Comparison of ENCODE assay signal across 8 cellular contexts in the genomic region with DNA sequence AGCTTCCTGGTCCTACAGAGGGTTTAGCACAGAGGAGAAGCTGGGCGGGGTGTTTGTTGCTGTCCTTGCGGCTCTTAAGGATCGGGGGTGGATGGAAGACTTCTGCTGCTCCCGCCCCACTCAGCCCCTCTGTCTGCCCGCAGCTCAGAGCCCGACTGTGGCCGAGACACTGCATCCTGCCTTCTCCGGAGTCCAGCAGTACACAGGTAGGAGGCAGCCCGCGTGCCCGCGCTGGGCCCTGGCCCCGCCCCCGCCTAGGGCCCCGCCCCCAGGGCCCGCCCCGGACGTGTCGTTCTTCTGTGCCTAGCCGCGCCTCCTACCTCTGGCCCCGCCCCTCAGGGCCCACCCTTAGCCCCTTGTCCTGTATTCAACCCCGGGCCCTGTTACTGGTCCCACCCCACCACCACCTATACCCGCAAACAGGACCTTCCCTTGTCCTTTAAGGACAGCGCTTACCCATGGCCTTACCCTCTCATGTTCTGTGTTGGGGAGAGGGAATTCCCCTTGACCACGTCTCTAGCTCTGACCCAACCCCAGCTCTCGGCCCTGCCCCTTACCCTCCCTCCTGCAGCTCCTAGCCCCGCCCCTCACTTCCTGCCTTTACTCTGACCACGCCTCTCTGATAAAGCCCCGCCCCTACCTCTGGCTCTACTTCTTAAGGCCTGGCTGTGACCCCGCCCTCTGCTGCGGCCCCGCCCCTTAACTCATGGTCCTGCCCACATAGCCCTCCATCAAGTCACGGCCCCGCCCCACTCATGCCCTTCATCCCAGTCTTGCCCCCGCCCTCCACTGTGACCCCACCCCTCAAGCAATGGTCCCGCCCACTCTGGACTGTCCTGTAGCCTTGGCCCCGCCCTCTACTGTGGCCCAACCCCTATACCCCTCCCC.
DNase-seq lines count a peak whose midpoint lies in the region; ATAC-seq and TF ChIP-seq lines count a peak whose summit lies in the region.

No MANE protein-coding gene starts in this region.

- 2 to 3% methylated on average over 32 to 38 of the region's 38 CpGs for WGBS in heart right ventricle, 2 donors

- intact Hi-C loops in heart right ventricle (cut with DNase I): no loop called here
- intact Hi-C loops in tibial artery (cut with DNase I; ENCODE audit: low total_unique reads): no loop called here

- TF ChIP-seq CTCF in 22Rv1 (IDR thresholded peaks at IDR 0.05) (no peak), heart right ventricle (IDR thresholded peaks at IDR 0.05) (no peak), tibial artery (IDR thresholded peaks at IDR 0.05) (no peak)

- H3K36me3 ChIP-seq in heart right ventricle (no peaks in the 10 kb centered on the region), tibial artery (no peaks in the 10 kb centered on the region)

- H3K27me3 ChIP-seq in heart right ventricle (peaks cover 4 to 88% (median 72%) of the 10 kb centered on the region in 7 donors), tibial artery (peaks cover 0 to 81% of the 10 kb centered on the region in 2 donors)

- DNase-seq in HCEC 1CT (peak; percentile 18), SK-N-DZ (ENCODE audit: low spot score) (peak; percentile 37), activated gamma-delta T cell treated with Interleukin-2 at 50 U/mL for 16 hours (peak; percentile 51), heart right ventricle (no peak), skeletal muscle cell (ENCODE audit: low read depth) (no peak), superior temporal gyrus (ENCODE audit: extremely low spot score) (no peak), tibial artery (no peak)

- H3K27ac ChIP-seq in 22Rv1 (peak overlapping the region; percentile 73), heart right ventricle (no peak overlapping the region), tibial artery (no peak overlapping the region)

- H3K4me1 ChIP-seq in heart right ventricle (peaks cover 0 to 11% (median 0%) of the 10 kb centered on the region in 9 donors), tibial artery (peaks cover 0 to 17% (median 11%) of the 10 kb centered on the region in 4 donors)

- ATAC-seq in heart right ventricle: peak; percentile 30 to 75 (median 42)

- H3K4me3 ChIP-seq in heart right ventricle (peak overlapping the region in 2 of 10 donors; percentile 7 to 16), skeletal muscle cell (ENCODE audit: low read depth, low read length) (peak overlapping the region; percentile 24), tibial artery (peak overlapping the region in 1 of 2 donors; percentile 10)

- H3K9me3 ChIP-seq in heart right ventricle (no peaks in the 10 kb centered on the region), tibial artery (no peaks in the 10 kb centered on the region)

Comparison
In these comparisons a context has a peak if more than half of its experiments do, and no peak if none do; other contexts are left out.
1. DNase-seq: peak in HCEC 1CT (single experiment), SK-N-DZ (single experiment) and activated gamma-delta T cell treated with Interleukin-2 at 50 U/mL for 16 hours (single experiment); none in heart right ventricle (0 of 2), skeletal muscle cell (single experiment), superior temporal gyrus (single experiment) and tibial artery (0 of 2).